In genomic region chr5:65213921-65214525, GRCh38 we compare ENCODE assay signal across 9 cellular contexts.
DNase-seq lines count a peak whose midpoint lies in the region; ATAC-seq and TF ChIP-seq lines count a peak whose summit lies in the region.
"Had no signal": no experiment of that assay in that cellular context is flagged by ENCODE, and none has a peak within 500 bp of the region (broad histone marks: within the 10 kb centered on the region; RNA-seq: fewer than 3 reads in every experiment).

No MANE protein-coding gene starts in this region.

- H3K4me3 Mint-ChIP-seq in stimulated activated effector memory CD8-positive, alpha-beta T cell treated with anti-CD3 and anti-CD28 coated beads, Interleukin-12 subunit alpha, Interleukin-12 subunit beta, amount 100 ng/mL, for 72 hours = no peak overlapping the region
- H3K4me3 Mint-ChIP-seq: activated naive CD8-positive, alpha-beta T cell treated with anti-CD3 and anti-CD28 coated beads, Interleukin-2, amount 10 ng/mL, durations not matched to agents 7 days and 5 days had no signal

- H3K4me1 Mint-ChIP-seq in stimulated activated effector memory CD8-positive, alpha-beta T cell treated with anti-CD3 and anti-CD28 coated beads, Interleukin-12 subunit alpha, Interleukin-12 subunit beta, amount 100 ng/mL, for 72 hours = no peaks in the 10 kb centered on the region

- H4K20me1 ChIP-seq in Loucy (ENCODE audit: insufficient read depth, low read length, poor library complexity, severe bottlenecking) = no peaks in the 10 kb centered on the region

- no peak overlapping the region for H2AFZ ChIP-seq in Loucy (ENCODE audit: low read length)

- H3K27ac Mint-ChIP-seq in stimulated activated effector memory CD8-positive, alpha-beta T cell treated with anti-CD3 and anti-CD28 coated beads, Interleukin-12 subunit alpha, Interleukin-12 subunit beta, amount 100 ng/mL, for 72 hours = no peak overlapping the region
- H3K27ac Mint-ChIP-seq: activated naive CD8-positive, alpha-beta T cell treated with anti-CD3 and anti-CD28 coated beads, Interleukin-2, amount 10 ng/mL, durations not matched to agents 7 days and 5 days had no signal

- H3K9me3 Mint-ChIP-seq in stimulated activated effector memory CD8-positive, alpha-beta T cell treated with anti-CD3 and anti-CD28 coated beads, Interleukin-12 subunit alpha, Interleukin-12 subunit beta, amount 100 ng/mL, for 72 hours = no peaks in the 10 kb centered on the region
- H3K9me3 Mint-ChIP-seq: activated naive CD8-positive, alpha-beta T cell treated with anti-CD3 and anti-CD28 coated beads, Interleukin-2, amount 10 ng/mL, durations not matched to agents 7 days and 5 days had no signal

- H3F3A ChIP-seq in Loucy (ENCODE audit: low read depth) = no peaks in the 10 kb centered on the region

- intact Hi-C loops in mucosa of descending colon (cut with DNase I, micrococcal nuclease) = no loop called here

- DNase-seq in EL (peak; percentile 49), cardiac fibroblast (ENCODE audit: low read depth in 2 of 2) (peak; percentile 62 to 67), mucosa of descending colon (peak in 1 of 3 donors; percentile 39)
- no peak for DNase-seq in stimulated activated effector memory CD8-positive, alpha-beta T cell treated with anti-CD3 and anti-CD28 coated beads, Interleukin-12 subunit alpha, Interleukin-12 subunit beta, amount 100 ng/mL, for 72 hours (ENCODE audit: low spot score in 2 of 2)
- DNase-seq in activated T-cell treated with anti-CD3 and anti-CD28 coated beads, Interleukin-2, amount 50 U/mL, for 1 hour = no peak
- DNase-seq: activated naive CD8-positive, alpha-beta T cell treated with anti-CD3 and anti-CD28 coated beads, Interleukin-2, amount 10 ng/mL, durations not matched to agents 7 days and 5 days had no signal

- no peaks in the 10 kb centered on the region for H3K27me3 ChIP-seq in Loucy (ENCODE audit: insufficient read depth, low read length, poor library complexity, severe bottlenecking)

- peak; percentile 66 for ATAC-seq in mucosa of descending colon
- no peak for ATAC-seq in HG02798 (IDR thresholded peaks at IDR 0.05; ENCODE audit: poor library complexity, unreplicated experiment)
- ATAC-seq in stimulated activated effector memory CD8-positive, alpha-beta T cell treated with anti-CD3 and anti-CD28 coated beads, Interleukin-12 subunit alpha, Interleukin-12 subunit beta, amount 100 ng/mL, for 72 hours = no peak
- no peak for ATAC-seq in GM19395 (IDR thresholded peaks at IDR 0.05; ENCODE audit: unreplicated experiment)

- H3K36me3 ChIP-seq in Loucy (ENCODE audit: insufficient read depth, low read length) = no peaks in the 10 kb centered on the region
- no peaks in the 10 kb centered on the region for H3K36me3 ChIP-seq in mucosa of descending colon (ENCODE audit: low read depth)

- TF ChIP-seq CTCF in Loucy (conservative IDR thresholded peaks at IDR 0.05; ENCODE audit: low read length) (peak; percentile 65), cardiac fibroblast (IDR thresholded peaks at IDR 0.05; ENCODE audit: low read depth, low read length) (peak; percentile 64), mucosa of descending colon (IDR thresholded peaks at IDR 0.05) (no peak)

- H3K4me3 ChIP-seq in Loucy (ENCODE audit: low read length, poor library complexity, severe bottlenecking) (no peak overlapping the region), cardiac fibroblast (replicated peaks in 1 of 2; ENCODE audit: low read depth in 2 of 2, low read length in 2 of 2) (no peak overlapping the region), mucosa of descending colon (no peak overlapping the region)

- no peak overlapping the region for H3K4me2 ChIP-seq in Loucy (ENCODE audit: low read depth, low read length, poor library complexity, severe bottlenecking)

- H3K9me2 ChIP-seq in Loucy (replicated peaks; ENCODE audit: low read depth, low read length) = no peaks in the 10 kb centered on the region

- H3K9me3 ChIP-seq in Loucy (ENCODE audit: insufficient read depth, low read depth, low read length) = no peaks in the 10 kb centered on the region
- H3K9me3 ChIP-seq in mucosa of descending colon = no peaks in the 10 kb centered on the region

- H3K4me1 ChIP-seq in Loucy (ENCODE audit: insufficient read depth, low read length, poor library complexity, severe bottlenecking) (no peaks in the 10 kb centered on the region), mucosa of descending colon (ENCODE audit: low read depth) (no peaks in the 10 kb centered on the region)

- no peaks in the 10 kb centered on the region for H3K79me2 ChIP-seq in Loucy (ENCODE audit: insufficient read depth, low read length)

- no peak overlapping the region for H3K9ac ChIP-seq in Loucy (ENCODE audit: low read depth, low read length, poor library complexity, severe bottlenecking)

- H3K36me3 Mint-ChIP-seq in stimulated activated effector memory CD8-positive, alpha-beta T cell treated with anti-CD3 and anti-CD28 coated beads, Interleukin-12 subunit alpha, Interleukin-12 subunit beta, amount 100 ng/mL, for 72 hours = no peaks in the 10 kb centered on the region
- H3K36me3 Mint-ChIP-seq: activated naive CD8-positive, alpha-beta T cell treated with anti-CD3 and anti-CD28 coated beads, Interleukin-2, amount 10 ng/mL, durations not matched to agents 7 days and 5 days had no signal

Comparison
In these comparisons a context has a peak if more than half of its experiments do, and no peak if none do; other contexts are left out.
1. DNase-seq: peak in EL (single experiment) and cardiac fibroblast (2 of 2); none in stimulated activated effector memory CD8-positive, alpha-beta T cell treated with anti-CD3 and anti-CD28 coated beads, Interleukin-12 subunit alpha, Interleukin-12 subunit beta, amount 100 ng/mL, for 72 hours (0 of 2) and activated T-cell treated with anti-CD3 and anti-CD28 coated beads, Interleukin-2, amount 50 U/mL, for 1 hour (single experiment).